Comparison of ENCODE assay signal across 1 cellular context in the genomic region with DNA sequence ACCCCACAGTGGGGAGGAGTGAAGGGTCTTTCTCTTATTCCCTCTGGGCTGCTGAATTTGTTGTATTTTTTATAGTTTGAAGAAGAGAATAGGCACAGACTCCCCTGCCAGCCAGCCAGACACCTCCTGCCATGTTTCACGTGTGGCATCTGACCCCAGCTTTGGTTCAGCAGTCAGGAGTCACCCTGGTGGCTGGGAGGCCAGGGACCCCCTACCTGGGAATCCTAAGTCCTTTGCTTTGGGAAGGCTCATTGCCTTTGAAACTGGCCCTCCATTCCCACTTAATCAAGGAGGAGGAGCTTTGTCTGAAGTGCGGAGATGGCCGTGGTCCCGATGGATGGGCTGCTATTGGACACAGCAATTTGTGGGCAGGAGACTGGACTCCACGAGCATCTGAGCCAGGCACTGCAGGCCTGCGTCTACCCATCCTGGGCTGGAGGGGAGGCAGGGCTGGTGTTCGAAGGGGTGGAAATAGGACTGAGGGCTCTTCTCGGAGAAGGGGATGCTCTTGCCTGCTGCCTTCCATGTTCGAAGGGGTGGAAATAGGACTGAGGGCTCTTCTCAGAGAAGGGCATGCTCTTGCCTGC.
TF ChIP-seq lines count a peak whose summit lies in the region.

No MANE protein-coding gene starts in this region.

TF ChIP-seq in H1, 55 proteins besides CTCF, POLR2A, EP300 and RAD21 (continued from another document):
- TF ChIP-seq CTBP2 (IDR thresholded peaks at IDR 0.05; ENCODE audit: borderline replicate concordance, insufficient read depth, insufficient read length, low read length): no peak
- no peak for TF ChIP-seq KDM1A (IDR thresholded peaks at IDR 0.05; ENCODE audit: borderline replicate concordance, low read length)
- no peak for TF ChIP-seq MAFK (IDR thresholded peaks at IDR 0.05; ENCODE audit: low read depth, low read length)
- no peak for TF ChIP-seq EZH2 (IDR thresholded peaks at IDR 0.05; ENCODE audit: low read depth, low read length, severe bottlenecking)
- no peak for TF ChIP-seq KDM5A (IDR thresholded peaks at IDR 0.05; ENCODE audit: low read length)
- no peak for TF ChIP-seq BRCA1 (IDR thresholded peaks at IDR 0.05; ENCODE audit: low read depth, low read length)
- no peak for TF ChIP-seq PHF8 (conservative IDR thresholded peaks at IDR 0.05; ENCODE audit: low read depth, low read length)
- no peak for TF ChIP-seq RXRA (IDR thresholded peaks at IDR 0.05; ENCODE audit: insufficient read depth, low read depth, low read length)
